In genomic region chr1:64231153-64231552, GRCh38 we compare ENCODE assay signal across 18 cellular contexts. TPM values are rescaled to one million over a fixed set of nuclear protein-coding genes. Genes with fewer than 3 reads are reported as not detected.
DNase-seq lines count a peak whose midpoint lies in the region; ATAC-seq and TF ChIP-seq lines count a peak whose summit lies in the region.
"Had no signal": no experiment of that assay in that cellular context is flagged by ENCODE, and none has a peak within 500 bp of the region (broad histone marks: within the 10 kb centered on the region; RNA-seq: fewer than 3 reads in every experiment).

No MANE protein-coding gene starts in this region.

- H3K27ac Mint-ChIP-seq in nephron progenitor cell, result no peak overlapping the region
- H3K27ac Mint-ChIP-seq: activated naive CD8-positive, alpha-beta T cell; mesothelial cell of epicardium had no signal

- BruUV-seq in A673 (replicated peaks; lab: Mats Ljungman, UMichigan), result no TSS peak
- BruUV-seq in HCT116 (replicated peaks; lab: Mats Ljungman, UMichigan), result no TSS peak

- RAD21 ChIA-PET in HCT116 (lab: Charles Lee; ENCODE audit: low non-redundant PET in 1 of 2, low total read pairs in 2 of 2, uncharacterized antibody in 2 of 2, unreplicated experiment in 2 of 2), result no interaction called here

- peaks cover 16% of the 10 kb centered on the region for H3K27me3 Mint-ChIP-seq in nephron progenitor cell (ENCODE audit: low read depth, poor library complexity)

- no peaks in the 10 kb centered on the region for H4K20me1 ChIP-seq in HCT116 (ENCODE audit: insufficient read depth)

- peak overlapping the region; percentile 10 for H2AFZ ChIP-seq in HCT116 (ENCODE audit: low read depth, low read length, poor library complexity, severe bottlenecking)

- no peak overlapping the region for H3K4me3 Mint-ChIP-seq in nephron progenitor cell
- H3K4me3 Mint-ChIP-seq: activated naive CD8-positive, alpha-beta T cell; mesothelial cell of epicardium had no signal

- H3K79me2 ChIP-seq in HCT116 (ENCODE audit: insufficient read depth, low read length), result no peaks in the 10 kb centered on the region

- no peak overlapping the region for H3K4me3 ChIP-seq in A673 (ENCODE audit: low read depth, low read length, poor library complexity, severe bottlenecking)
- no peak overlapping the region for H3K4me3 ChIP-seq in HCT116 (replicated peaks in 1 of 2; ENCODE audit: low read depth in 1 of 2, low read length in 2 of 2)
- H3K4me3 ChIP-seq: cardiac muscle cell, Peyer's patch, skin epidermis had no signal

- peak; percentile 24 for DNase-seq in A673 (ENCODE audit: low spot score)
- DNase-seq in HCT116 (ENCODE audit: low read depth, low spot score), result peak; percentile 49
- peak; percentile 93 for DNase-seq in NCI-H345 treated with DMSO at 0.1 percent for 48 hours (lab: John Stamatoyannopoulos, UW; ENCODE audit: unreplicated experiment)
- peak; percentile 4 for DNase-seq in dermis blood vessel endothelial cell
- no peak for DNase-seq in anterior cingulate cortex (lab: John Stamatoyannopoulos, UW)
- no peak for DNase-seq in nephron progenitor cell
- no peak for DNase-seq in GM10248 (ENCODE audit: extremely low spot score)
- DNase-seq in retina, result no peak
- DNase-seq: ACHN, glutamatergic neuron, nucleus accumbens, Peyer's patch had no signal

- intact Hi-C loops in A673 (cut with micrococcal nuclease; ENCODE audit: unreplicated experiment), result no loop called here
- intact Hi-C loops in HCT116 (cut with micrococcal nuclease), result no loop called here

- peak; percentile 30 for ATAC-seq in HCT116

- no peaks in the 10 kb centered on the region for H3K36me3 Mint-ChIP-seq in nephron progenitor cell (ENCODE audit: low read depth)
- H3K36me3 Mint-ChIP-seq: activated naive CD8-positive, alpha-beta T cell; mesothelial cell of epicardium had no signal

- peaks cover 25% of the 10 kb centered on the region for H3K4me1 Mint-ChIP-seq in nephron progenitor cell

- no peaks in the 10 kb centered on the region for H3K27me3 ChIP-seq in A673 (replicated peaks; ENCODE audit: insufficient read depth, low read depth, low read length, poor library complexity)
- no peaks in the 10 kb centered on the region for H3K27me3 ChIP-seq in HCT116 (ENCODE audit: insufficient read depth, low read length)
- H3K27me3 ChIP-seq: cardiac muscle cell, Peyer's patch had no signal

- H3K36me3 ChIP-seq in A673 (ENCODE audit: insufficient read depth, low read length, poor library complexity, severe bottlenecking), result no peaks in the 10 kb centered on the region
- H3K36me3 ChIP-seq in HCT116 (ENCODE audit: control insufficient read depth in 1 of 2, insufficient read depth in 2 of 2, low read length in 2 of 2), result no peaks in the 10 kb centered on the region
- H3K36me3 ChIP-seq: cardiac muscle cell, Peyer's patch had no signal

- H3K9ac ChIP-seq in HCT116 (ENCODE audit: low read length), result no peak overlapping the region
- H3K9ac ChIP-seq: KMS-11 had no signal

- TF ChIP-seq CTCF in A673 (conservative IDR thresholded peaks at IDR 0.05; ENCODE audit: low read depth, low read length) (no peak), HCT116 (IDR thresholded peaks at IDR 0.05 in 2 of 3, conservative IDR thresholded peaks at IDR 0.05 in 1 of 3; ENCODE audit: borderline replicate concordance in 1 of 3, insufficient read depth in 1 of 3, low read depth in 2 of 3, low read length in 2 of 3) (no peak), nephron progenitor cell (IDR thresholded peaks at IDR 0.05) (no peak), GM10248 (IDR thresholded peaks at IDR 0.05; ENCODE audit: control extremely low read depth, extremely low read depth, low read depth, missing control alignments) (no peak)

- POLR2A ChIA-PET in A673 (lab: Charles Lee; ENCODE audit: low non-redundant PET), result no interaction called here
- POLR2A ChIA-PET in HCT116 (lab: Charles Lee), result no interaction called here
- POLR2A ChIA-PET in GM10248 (lab: Yijun Ruan, JAX), result no interaction called here

- no peak for TF ChIP-seq RAD21 in HCT116 (IDR thresholded peaks at IDR 0.05; ENCODE audit: low read depth)

- no peaks in the 10 kb centered on the region for H3K9me2 ChIP-seq in HCT116 (ENCODE audit: insufficient read depth)

- peaks cover 13% of the 10 kb centered on the region for H3K4me1 ChIP-seq in A673 (ENCODE audit: insufficient read depth, low read length, poor library complexity, severe bottlenecking)
- peaks cover 0 to 7% of the 10 kb centered on the region in 2 experiments; a peak in 1 of 4 replicates for H3K4me1 ChIP-seq in HCT116 (ENCODE audit: control insufficient read depth in 1 of 2, insufficient read depth in 2 of 2, low read length in 2 of 2)
- H3K4me1 ChIP-seq: Peyer's patch had no signal

- no peak for TF ChIP-seq POLR2A in HCT116 (IDR thresholded peaks at IDR 0.05; ENCODE audit: borderline replicate concordance, extremely low read depth, insufficient read depth, insufficient read length)

- H3K9me3 Mint-ChIP-seq in nephron progenitor cell, result no peaks in the 10 kb centered on the region

- CTCF ChIA-PET in A673 (lab: Charles Lee) (interaction anchor here (0.7 kb wide), 1 partner anchor 552 kb away, joined by 3 read pairs; no protein-coding TSS in a partner anchor), HCT116 (lab: Charles Lee) (no interaction called here), GM10248 (lab: Yijun Ruan, JAX) (no interaction called here)

- no peak overlapping the region for H3K27ac ChIP-seq in A673 (ENCODE audit: low read depth, low read length, poor library complexity, severe bottlenecking)
- H3K27ac ChIP-seq in HCT116 (ENCODE audit: low read depth, low read length), result no peak overlapping the region
- H3K27ac ChIP-seq: cardiac muscle cell, KMS-11, Peyer's patch, skin epidermis had no signal

- peak overlapping the region; percentile 8; the same call in 1 of the 2 replicates for H3K4me2 ChIP-seq in HCT116 (ENCODE audit: low read length)
- H3K4me2 ChIP-seq: KMS-11 had no signal

- H3K9me3 ChIP-seq in A673 (ENCODE audit: low read depth, low read length, poor library complexity, severe bottlenecking) (no peaks in the 10 kb centered on the region), HCT116 (ENCODE audit: control insufficient read depth in 1 of 2, insufficient read depth in 1 of 2, low read depth in 1 of 2, low read length in 2 of 2) (no peaks in the 10 kb centered on the region)
- H3K9me3 ChIP-seq: Peyer's patch had no signal

TF ChIP-seq in HCT116, 20 proteins besides CTCF, POLR2A, EP300 and RAD21 (continues in another document):
- TF ChIP-seq MAX (IDR thresholded peaks at IDR 0.05), result no peak
- TF ChIP-seq ZNF274 (IDR thresholded peaks at IDR 0.05; ENCODE audit: low read depth, low read length), result no peak
- TF ChIP-seq ATF3 (IDR thresholded peaks at IDR 0.05), result no peak
- TF ChIP-seq YY1 (IDR thresholded peaks at IDR 0.05; ENCODE audit: extremely low read depth, insufficient replicate concordance, low read depth, low read length), result no peak
- 0 out of 2 replicates have a peak, but pooled peaks have one; percentile 16 for TF ChIP-seq CBX3 (IDR thresholded peaks at IDR 0.05; ENCODE audit: low read depth)
- TF ChIP-seq EZH2phosphoT487 (IDR thresholded peaks at IDR 0.05; ENCODE audit: borderline replicate concordance), result no peak
- no peak for TF ChIP-seq REST (IDR thresholded peaks at IDR 0.05; ENCODE audit: low read depth)
- TF ChIP-seq SRF (IDR thresholded peaks at IDR 0.05; ENCODE audit: low read depth), result no peak
- no peak for TF ChIP-seq EZH2 (IDR thresholded peaks at IDR 0.05)
- no peak; the same call in 1 of the 2 replicates for TF ChIP-seq FOSL1 (IDR thresholded peaks at IDR 0.05; ENCODE audit: low read depth)
- TF ChIP-seq CEBPB (IDR thresholded peaks at IDR 0.05; ENCODE audit: low read depth), result 0 out of 2 replicates have a peak, but pooled peaks have one; percentile 23
- no peak for TF ChIP-seq EGR1 (IDR thresholded peaks at IDR 0.05; ENCODE audit: low read depth)

RNA-seq across cellular contexts. Expression of gene UBE2U, which starts 27.7 kb away (rescaled TPM):
- total RNA-seq in A673 (2021), result not detected in 2 replicates
- not detected for total RNA-seq in HCT116 (2021; ENCODE audit: unreplicated experiment)
- not detected in 2 replicates for polyA plus RNA-seq in HCT116 (2012)
- not detected in 2 replicates for total RNA-seq in dermis blood vessel endothelial cell
- total RNA-seq: cardiac muscle cell; mesothelial cell of epicardium; Peyer's patch; T-helper 1 cell treated with Interleukin-12 subunit alpha and Interleukin-12 subunit beta and Interleukin-4 antibody, amounts not matched to agents 30 ng/mL and 1 ng/mL, for 36 hours had no signal
- polyA plus RNA-seq: cardiac muscle cell had no signal

Comparison
In these comparisons a context has a peak if more than half of its experiments do, and no peak if none do; other contexts are left out.
1. DNase-seq: peak in A673 (single experiment), HCT116 (single experiment), NCI-H345 treated with DMSO at 0.1 percent for 48 hours (single experiment) and dermis blood vessel endothelial cell (single experiment); none in anterior cingulate cortex (0 of 58), nephron progenitor cell (single experiment), GM10248 (single experiment) and retina (single experiment).